ENCODE assay signal across 1 cellular context in genomic region chr1:11942280-11942679, GRCh38.
TF ChIP-seq lines count a peak whose summit lies in the region.

No MANE protein-coding gene starts in this region.

TF ChIP-seq in IMR-90, 13 proteins besides CTCF, POLR2A, EP300 and RAD21:
- TF ChIP-seq NFE2L2 (IDR thresholded peaks at IDR 0.05; ENCODE audit: low read depth, low read length) (no peak), MXI1 (IDR thresholded peaks at IDR 0.05; ENCODE audit: borderline replicate concordance, low read depth, low read length) (no peak), SMC3 (IDR thresholded peaks at IDR 0.05; ENCODE audit: low read depth, low read length) (no peak), MAZ (IDR thresholded peaks at IDR 0.05; ENCODE audit: borderline replicate concordance, low read depth, low read length) (no peak), CEBPB (IDR thresholded peaks at IDR 0.05; ENCODE audit: low read depth, low read length) (no peak)
